In the genomic region with DNA sequence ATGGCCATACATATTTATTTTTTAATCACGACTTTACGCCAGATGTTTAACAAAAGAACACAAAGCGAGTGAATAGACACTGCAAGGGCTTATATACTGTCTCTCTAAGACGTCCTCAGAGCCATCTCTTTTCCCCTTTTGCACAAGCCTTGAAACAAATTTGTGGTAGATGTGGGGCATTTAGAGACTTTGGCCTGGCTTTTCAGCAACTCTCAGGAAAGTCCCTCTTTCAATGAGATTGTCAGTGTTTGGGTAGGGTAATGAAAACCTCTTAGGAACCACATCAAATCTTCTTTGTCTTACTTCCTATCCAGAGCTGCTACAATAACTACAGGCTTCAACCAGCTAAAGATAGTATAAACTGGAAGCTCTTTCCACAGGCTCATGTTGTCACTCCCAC, we compare ENCODE assay signal across 22 cellular contexts.
A peak's percentile ranks its signal among the peaks of the same experiment; 100 is the strongest.
DNase-seq lines count a peak whose midpoint lies in the region; ATAC-seq and TF ChIP-seq lines count a peak whose summit lies in the region.
"Had no signal": no experiment of that assay in that cellular context is flagged by ENCODE, and none has a peak within 500 bp of the region (broad histone marks: within the 10 kb centered on the region; RNA-seq: fewer than 3 reads in every experiment).

No MANE protein-coding gene starts in this region.

- H3K4me3 Mint-ChIP-seq in activated T-cell treated with anti-CD3 and anti-CD28 coated beads, Interleukin-2, amount 50 U/mL, for 4 hours: no peak overlapping the region
- H3K4me3 Mint-ChIP-seq: activated CD4-positive, alpha-beta memory T cell treated with anti-CD3 and anti-CD28 coated beads, Interleukin-2, amount 10 ng/mL, durations not matched to agents 7 days and 5 days; mesothelial cell of epicardium had no signal

- H3K27me3 ChIP-seq in MM.1S (replicated peaks; ENCODE audit: insufficient read depth, low read length): no peaks in the 10 kb centered on the region
- H3K27me3 ChIP-seq: BE2C, tibial nerve had no signal

- H3K4me1 ChIP-seq in MM.1S (ENCODE audit: low read length): no peaks in the 10 kb centered on the region
- H3K4me1 ChIP-seq: BE2C, tibial nerve had no signal

- H3K9me3 ChIP-seq in MM.1S (replicated peaks; ENCODE audit: insufficient read depth, low read length): no peaks in the 10 kb centered on the region
- H3K9me3 ChIP-seq: BE2C, tibial nerve had no signal

- ATAC-seq in GM18867 (IDR thresholded peaks at IDR 0.05; ENCODE audit: unreplicated experiment): peak; percentile 83
- ATAC-seq in GM21529 (IDR thresholded peaks at IDR 0.05; ENCODE audit: unreplicated experiment): peak; percentile 58
- peak; percentile 80 for ATAC-seq in HG03060 (IDR thresholded peaks at IDR 0.05; ENCODE audit: low read depth, unreplicated experiment)
- ATAC-seq in activated T-cell treated with anti-CD3 and anti-CD28 coated beads, Interleukin-2, amount 50 U/mL, for 4 hours: no peak
- ATAC-seq: K562, sciatic nerve had no signal

- H3K9me2 ChIP-seq in MM.1S (replicated peaks; ENCODE audit: insufficient read depth, low read length): no peaks in the 10 kb centered on the region

- H3K4me3 ChIP-seq in MM.1S (ENCODE audit: low read length): no peak overlapping the region
- H3K4me3 ChIP-seq: coronary artery, K562, tibial nerve had no signal

- no peak overlapping the region for H3K27ac ChIP-seq in MM.1S (ENCODE audit: low read length)
- H3K27ac ChIP-seq: coronary artery, tibial nerve had no signal

- no peak for TF ChIP-seq CTCF in MM.1S (IDR thresholded peaks at IDR 0.05; ENCODE audit: low read length)

- H3K9ac ChIP-seq in MM.1S (ENCODE audit: low read length): no peak overlapping the region

- H3K27me3 Mint-ChIP-seq in activated T-cell treated with anti-CD3 and anti-CD28 coated beads, Interleukin-2, amount 50 U/mL, for 4 hours (ENCODE audit: low read depth): no peaks in the 10 kb centered on the region
- H3K27me3 Mint-ChIP-seq: activated CD4-positive, alpha-beta memory T cell treated with anti-CD3 and anti-CD28 coated beads, Interleukin-2, amount 10 ng/mL, durations not matched to agents 7 days and 5 days had no signal

- no peaks in the 10 kb centered on the region for H3K36me3 ChIP-seq in MM.1S (replicated peaks; ENCODE audit: insufficient read depth, low read length)
- H3K36me3 ChIP-seq: BE2C, tibial nerve had no signal

- no peaks in the 10 kb centered on the region for H3F3A ChIP-seq in MM.1S (ENCODE audit: insufficient read depth, low read length)

- no peaks in the 10 kb centered on the region for H4K20me1 ChIP-seq in MM.1S (ENCODE audit: insufficient read depth, low read length)

- no peaks in the 10 kb centered on the region for H3K4me1 Mint-ChIP-seq in activated T-cell treated with anti-CD3 and anti-CD28 coated beads, Interleukin-2, amount 50 U/mL, for 4 hours (ENCODE audit: low read depth)
- H3K4me1 Mint-ChIP-seq: activated CD4-positive, alpha-beta memory T cell treated with anti-CD3 and anti-CD28 coated beads, Interleukin-2, amount 10 ng/mL, durations not matched to agents 7 days and 5 days had no signal

- H2AFZ ChIP-seq in MM.1S (ENCODE audit: low read length): no peak overlapping the region

- DNase-seq in MM.1S: peak; percentile 60
- DNase-seq in NCI-H1417 (lab: John Stamatoyannopoulos, UW): no peak
- DNase-seq in activated T-cell treated with anti-CD3 and anti-CD28 coated beads, Interleukin-2, amount 50 U/mL, for 4 hours: no peak
- DNase-seq in 8988T: no peak
- DNase-seq in NCI-H774 (lab: John Stamatoyannopoulos, UW): no peak
- DNase-seq: activated CD4-positive, alpha-beta memory T cell treated with anti-CD3 and anti-CD28 coated beads, Interleukin-2, amount 10 ng/mL, durations not matched to agents 7 days and 5 days; activated effector memory CD4-positive, alpha-beta T cell treated with Interleukin-2 at 50 U/mL for 16 hours; BE2C; DMS153; islet precursor cell; NCI-H1436; nucleus accumbens; OCI-M1; stimulated activated CD4-positive, alpha-beta T cell treated with anti-CD3 and anti-CD28 coated beads, Interleukin-4, amount 100 ng/mL, for 1 hour had no signal

- no peaks in the 10 kb centered on the region for H3K36me3 Mint-ChIP-seq in activated T-cell treated with anti-CD3 and anti-CD28 coated beads, Interleukin-2, amount 50 U/mL, for 4 hours (ENCODE audit: insufficient read depth)
- H3K36me3 Mint-ChIP-seq: mesothelial cell of epicardium had no signal

- no peaks in the 10 kb centered on the region for H3K9me3 Mint-ChIP-seq in activated T-cell treated with anti-CD3 and anti-CD28 coated beads, Interleukin-2, amount 50 U/mL, for 4 hours
- H3K9me3 Mint-ChIP-seq: activated CD4-positive, alpha-beta memory T cell treated with anti-CD3 and anti-CD28 coated beads, Interleukin-2, amount 10 ng/mL, durations not matched to agents 7 days and 5 days had no signal

- no peak overlapping the region for H3K4me2 ChIP-seq in MM.1S (ENCODE audit: low read depth, low read length)

- no peaks in the 10 kb centered on the region for H3K79me2 ChIP-seq in MM.1S (ENCODE audit: low read length)

Comparison
In these comparisons a context has a peak if more than half of its experiments do, and no peak if none do; other contexts are left out.
1. ATAC-seq: peak in GM18867 (single experiment), GM21529 (single experiment) and HG03060 (single experiment); none in activated T-cell treated with anti-CD3 and anti-CD28 coated beads, Interleukin-2, amount 50 U/mL, for 4 hours (0 of 2).